Comparison of ENCODE assay signal across 2 cellular contexts in the genomic region with DNA sequence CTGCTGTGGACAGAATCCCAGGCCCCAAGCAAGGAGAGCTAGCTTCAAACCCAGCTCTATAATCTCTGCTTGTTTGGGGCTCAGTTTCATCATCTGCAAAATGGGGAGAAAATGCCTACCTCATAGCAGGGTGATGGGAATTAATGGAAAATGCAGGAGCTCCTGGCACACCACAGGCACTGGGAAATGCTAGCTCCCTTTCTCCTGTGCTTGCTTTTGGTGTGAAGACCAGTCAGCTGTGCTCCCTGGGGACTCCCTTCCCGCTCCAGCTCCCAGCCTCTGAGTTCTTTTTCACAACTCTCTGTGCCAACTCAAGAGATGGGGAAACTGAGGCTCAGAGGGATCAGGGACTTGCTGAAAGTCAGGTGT.
TF ChIP-seq lines count a peak whose summit lies in the region.

No MANE protein-coding gene starts in this region.

TF ChIP-seq in GM23338, 12 proteins besides CTCF, POLR2A, EP300 and RAD21 (continues in another document):
- TF ChIP-seq, protein P1, sequence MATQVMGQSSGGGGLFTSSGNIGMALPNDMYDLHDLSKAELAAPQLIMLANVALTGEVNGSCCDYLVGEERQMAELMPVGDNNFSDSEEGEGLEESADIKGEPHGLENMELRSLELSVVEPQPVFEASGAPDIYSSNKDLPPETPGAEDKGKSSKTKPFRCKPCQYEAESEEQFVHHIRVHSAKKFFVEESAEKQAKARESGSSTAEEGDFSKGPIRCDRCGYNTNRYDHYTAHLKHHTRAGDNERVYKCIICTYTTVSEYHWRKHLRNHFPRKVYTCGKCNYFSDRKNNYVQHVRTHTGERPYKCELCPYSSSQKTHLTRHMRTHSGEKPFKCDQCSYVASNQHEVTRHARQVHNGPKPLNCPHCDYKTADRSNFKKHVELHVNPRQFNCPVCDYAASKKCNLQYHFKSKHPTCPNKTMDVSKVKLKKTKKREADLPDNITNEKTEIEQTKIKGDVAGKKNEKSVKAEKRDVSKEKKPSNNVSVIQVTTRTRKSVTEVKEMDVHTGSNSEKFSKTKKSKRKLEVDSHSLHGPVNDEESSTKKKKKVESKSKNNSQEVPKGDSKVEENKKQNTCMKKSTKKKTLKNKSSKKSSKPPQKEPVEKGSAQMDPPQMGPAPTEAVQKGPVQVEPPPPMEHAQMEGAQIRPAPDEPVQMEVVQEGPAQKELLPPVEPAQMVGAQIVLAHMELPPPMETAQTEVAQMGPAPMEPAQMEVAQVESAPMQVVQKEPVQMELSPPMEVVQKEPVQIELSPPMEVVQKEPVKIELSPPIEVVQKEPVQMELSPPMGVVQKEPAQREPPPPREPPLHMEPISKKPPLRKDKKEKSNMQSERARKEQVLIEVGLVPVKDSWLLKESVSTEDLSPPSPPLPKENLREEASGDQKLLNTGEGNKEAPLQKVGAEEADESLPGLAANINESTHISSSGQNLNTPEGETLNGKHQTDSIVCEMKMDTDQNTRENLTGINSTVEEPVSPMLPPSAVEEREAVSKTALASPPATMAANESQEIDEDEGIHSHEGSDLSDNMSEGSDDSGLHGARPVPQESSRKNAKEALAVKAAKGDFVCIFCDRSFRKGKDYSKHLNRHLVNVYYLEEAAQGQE (IDR thresholded peaks at IDR 0.05; ENCODE audit: unreplicated experiment): no peak
- TF ChIP-seq STAT1 (IDR thresholded peaks at IDR 0.05; ENCODE audit: unreplicated experiment) (no peak), EZH2 (IDR thresholded peaks at IDR 0.05; ENCODE audit: low read depth, unreplicated experiment) (no peak), ZNF331 (CRISPR knock-in tag; IDR thresholded peaks at IDR 0.05; ENCODE audit: low read depth) (no peak), NANOG (IDR thresholded peaks at IDR 0.05; ENCODE audit: borderline replicate concordance) (no peak), EZH2phosphoT487 (IDR thresholded peaks at IDR 0.05; ENCODE audit: unreplicated experiment) (no peak), ZNF114 (CRISPR knock-in tag; IDR thresholded peaks at IDR 0.05) (no peak), CREB1 (CRISPR knock-in tag; IDR thresholded peaks at IDR 0.05; ENCODE audit: low read depth) (no peak)
- TF ChIP-seq, protein P2, sequence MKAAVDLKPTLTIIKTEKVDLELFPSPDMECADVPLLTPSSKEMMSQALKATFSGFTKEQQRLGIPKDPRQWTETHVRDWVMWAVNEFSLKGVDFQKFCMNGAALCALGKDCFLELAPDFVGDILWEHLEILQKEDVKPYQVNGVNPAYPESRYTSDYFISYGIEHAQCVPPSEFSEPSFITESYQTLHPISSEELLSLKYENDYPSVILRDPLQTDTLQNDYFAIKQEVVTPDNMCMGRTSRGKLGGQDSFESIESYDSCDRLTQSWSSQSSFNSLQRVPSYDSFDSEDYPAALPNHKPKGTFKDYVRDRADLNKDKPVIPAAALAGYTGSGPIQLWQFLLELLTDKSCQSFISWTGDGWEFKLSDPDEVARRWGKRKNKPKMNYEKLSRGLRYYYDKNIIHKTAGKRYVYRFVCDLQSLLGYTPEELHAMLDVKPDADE (IDR thresholded peaks at IDR 0.05): no peak
- TF ChIP-seq, protein P3, sequence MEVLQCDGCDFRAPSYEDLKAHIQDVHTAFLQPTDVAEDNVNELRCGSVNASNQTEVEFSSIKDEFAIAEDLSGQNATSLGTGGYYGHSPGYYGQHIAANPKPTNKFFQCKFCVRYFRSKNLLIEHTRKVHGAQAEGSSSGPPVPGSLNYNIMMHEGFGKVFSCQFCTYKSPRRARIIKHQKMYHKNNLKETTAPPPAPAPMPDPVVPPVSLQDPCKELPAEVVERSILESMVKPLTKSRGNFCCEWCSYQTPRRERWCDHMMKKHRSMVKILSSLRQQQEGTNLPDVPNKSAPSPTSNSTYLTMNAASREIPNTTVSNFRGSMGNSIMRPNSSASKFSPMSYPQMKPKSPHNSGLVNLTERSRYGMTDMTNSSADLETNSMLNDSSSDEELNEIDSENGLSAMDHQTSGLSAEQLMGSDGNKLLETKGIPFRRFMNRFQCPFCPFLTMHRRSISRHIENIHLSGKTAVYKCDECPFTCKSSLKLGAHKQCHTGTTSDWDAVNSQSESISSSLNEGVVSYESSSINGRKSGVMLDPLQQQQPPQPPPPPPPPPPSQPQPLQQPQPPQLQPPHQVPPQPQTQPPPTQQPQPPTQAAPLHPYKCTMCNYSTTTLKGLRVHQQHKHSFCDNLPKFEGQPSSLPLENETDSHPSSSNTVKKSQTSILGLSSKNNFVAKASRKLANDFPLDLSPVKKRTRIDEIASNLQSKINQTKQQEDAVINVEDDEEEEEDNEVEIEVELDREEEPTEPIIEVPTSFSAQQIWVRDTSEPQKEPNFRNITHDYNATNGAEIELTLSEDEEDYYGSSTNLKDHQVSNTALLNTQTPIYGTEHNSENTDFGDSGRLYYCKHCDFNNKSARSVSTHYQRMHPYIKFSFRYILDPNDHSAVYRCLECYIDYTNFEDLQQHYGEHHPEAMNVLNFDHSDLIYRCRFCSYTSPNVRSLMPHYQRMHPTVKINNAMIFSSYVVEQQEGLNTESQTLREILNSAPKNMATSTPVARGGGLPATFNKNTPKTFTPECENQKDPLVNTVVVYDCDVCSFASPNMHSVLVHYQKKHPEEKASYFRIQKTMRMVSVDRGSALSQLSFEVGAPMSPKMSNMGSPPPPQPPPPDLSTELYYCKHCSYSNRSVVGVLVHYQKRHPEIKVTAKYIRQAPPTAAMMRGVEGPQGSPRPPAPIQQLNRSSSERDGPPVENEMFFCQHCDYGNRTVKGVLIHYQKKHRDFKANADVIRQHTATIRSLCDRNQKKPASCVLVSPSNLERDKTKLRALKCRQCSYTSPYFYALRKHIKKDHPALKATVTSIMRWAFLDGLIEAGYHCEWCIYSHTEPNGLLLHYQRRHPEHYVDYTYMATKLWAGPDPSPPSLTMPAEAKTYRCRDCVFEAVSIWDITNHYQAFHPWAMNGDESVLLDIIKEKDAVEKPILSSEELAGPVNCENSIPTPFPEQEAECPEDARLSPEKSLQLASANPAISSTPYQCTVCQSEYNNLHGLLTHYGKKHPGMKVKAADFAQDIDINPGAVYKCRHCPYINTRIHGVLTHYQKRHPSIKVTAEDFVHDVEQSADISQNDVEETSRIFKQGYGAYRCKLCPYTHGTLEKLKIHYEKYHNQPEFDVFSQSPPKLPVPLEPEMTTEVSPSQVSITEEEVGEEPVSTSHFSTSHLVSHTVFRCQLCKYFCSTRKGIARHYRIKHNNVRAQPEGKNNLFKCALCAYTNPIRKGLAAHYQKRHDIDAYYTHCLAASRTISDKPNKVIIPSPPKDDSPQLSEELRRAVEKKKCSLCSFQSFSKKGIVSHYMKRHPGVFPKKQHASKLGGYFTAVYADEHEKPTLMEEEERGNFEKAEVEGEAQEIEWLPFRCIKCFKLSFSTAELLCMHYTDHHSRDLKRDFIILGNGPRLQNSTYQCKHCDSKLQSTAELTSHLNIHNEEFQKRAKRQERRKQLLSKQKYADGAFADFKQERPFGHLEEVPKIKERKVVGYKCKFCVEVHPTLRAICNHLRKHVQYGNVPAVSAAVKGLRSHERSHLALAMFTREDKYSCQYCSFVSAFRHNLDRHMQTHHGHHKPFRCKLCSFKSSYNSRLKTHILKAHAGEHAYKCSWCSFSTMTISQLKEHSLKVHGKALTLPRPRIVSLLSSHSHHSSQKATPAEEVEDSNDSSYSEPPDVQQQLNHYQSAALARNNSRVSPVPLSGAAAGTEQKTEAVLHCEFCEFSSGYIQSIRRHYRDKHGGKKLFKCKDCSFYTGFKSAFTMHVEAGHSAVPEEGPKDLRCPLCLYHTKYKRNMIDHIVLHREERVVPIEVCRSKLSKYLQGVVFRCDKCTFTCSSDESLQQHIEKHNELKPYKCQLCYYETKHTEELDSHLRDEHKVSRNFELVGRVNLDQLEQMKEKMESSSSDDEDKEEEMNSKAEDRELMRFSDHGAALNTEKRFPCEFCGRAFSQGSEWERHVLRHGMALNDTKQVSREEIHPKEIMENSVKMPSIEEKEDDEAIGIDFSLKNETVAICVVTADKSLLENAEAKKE (CRISPR knock-in tag; IDR thresholded peaks at IDR 0.05): no peak

TF ChIP-seq in K562, 482 proteins besides CTCF, POLR2A, EP300 and RAD21:
- TF ChIP-seq ZNF695 (CRISPR knock-in tag; IDR thresholded peaks at IDR 0.05): no peak
- no peak for TF ChIP-seq SIX5 (IDR thresholded peaks at IDR 0.05; ENCODE audit: borderline replicate concordance in 1 of 2, insufficient read depth in 1 of 2, low read depth in 1 of 2, low read length in 2 of 2)
- peak; percentile 80; the same call in 1 of the 2 replicates for TF ChIP-seq CBX1 (IDR thresholded peaks at IDR 0.05; ENCODE audit: low read depth)
- TF ChIP-seq ZNF785 (CRISPR knock-in tag; IDR thresholded peaks at IDR 0.05): no peak
- no peak for TF ChIP-seq CREB1 (IDR thresholded peaks at IDR 0.05)
- 0 out of 2 replicates have a peak, but pooled peaks have one; percentile 5 for TF ChIP-seq CREB1 (CRISPR knock-in tag; IDR thresholded peaks at IDR 0.05)
- TF ChIP-seq KDM1A (IDR thresholded peaks at IDR 0.05): peak; percentile 59 to 73; a peak in 3 of 4 replicates
- TF ChIP-seq, protein P4, sequence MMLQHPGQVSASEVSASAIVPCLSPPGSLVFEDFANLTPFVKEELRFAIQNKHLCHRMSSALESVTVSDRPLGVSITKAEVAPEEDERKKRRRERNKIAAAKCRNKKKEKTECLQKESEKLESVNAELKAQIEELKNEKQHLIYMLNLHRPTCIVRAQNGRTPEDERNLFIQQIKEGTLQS (IDR thresholded peaks at IDR 0.05): no peak
- TF ChIP-seq, protein P4 (CRISPR knock-in tag; conservative IDR thresholded peaks at IDR 0.05): no peak
- 0 out of 2 replicates have a peak, but pooled peaks have one; percentile 38 for TF ChIP-seq PTBP1 (IDR thresholded peaks at IDR 0.05; ENCODE audit: low read depth, low read length)
- 0 out of 2 replicates have a peak, but pooled peaks have one; percentile 52 for TF ChIP-seq LCOR (CRISPR knock-in tag; IDR thresholded peaks at IDR 0.05)
- peak; percentile 5; the same call in 1 of the 2 replicates for TF ChIP-seq TOE1 (IDR thresholded peaks at IDR 0.05; ENCODE audit: borderline replicate concordance)
- no peak for TF ChIP-seq TOE1 (CRISPR knock-in tag; IDR thresholded peaks at IDR 0.05; ENCODE audit: borderline replicate concordance, low read depth)
- 0 out of 3 replicates have a peak, but pooled peaks of 1 of the 2 experiments have one; percentile 49 for TF ChIP-seq CBX3 (IDR thresholded peaks at IDR 0.05; ENCODE audit: borderline replicate concordance in 1 of 2, low read length in 2 of 2)
- no peak for TF ChIP-seq GTF2E2 (tag; IDR thresholded peaks at IDR 0.05)
- TF ChIP-seq SMARCA5 (IDR thresholded peaks at IDR 0.05): peak; percentile 92; the same call in 1 of the 2 replicates
- TF ChIP-seq BCOR (IDR thresholded peaks at IDR 0.05): peak; percentile 95
- peak; percentile 87 for TF ChIP-seq ADNP (tag; IDR thresholded peaks at IDR 0.05)
- TF ChIP-seq HDAC2 (IDR thresholded peaks at IDR 0.05): peak; percentile 59; the same call in 1 of the 2 replicates
- peak; percentile 68 for TF ChIP-seq CHD4 (IDR thresholded peaks at IDR 0.05; ENCODE audit: insufficient read depth, insufficient replicate concordance, low read depth, low read length, poor library complexity, severe bottlenecking)
- TF ChIP-seq RCOR1 (IDR thresholded peaks at IDR 0.05; ENCODE audit: borderline replicate concordance in 1 of 2, low read depth in 2 of 2, low read length in 2 of 2): peak in 1 of 2 experiments; percentile 71; a peak in 1 of 4 replicates
- TF ChIP-seq RBM25 (IDR thresholded peaks at IDR 0.05; ENCODE audit: low read depth, low read length, severe bottlenecking): peak; percentile 93
- TF ChIP-seq ZNF263 (CRISPR knock-in tag; IDR thresholded peaks at IDR 0.05; ENCODE audit: borderline replicate concordance): peak; percentile 72
